ENCODE assay signal across 24 cellular contexts in the genomic region with DNA sequence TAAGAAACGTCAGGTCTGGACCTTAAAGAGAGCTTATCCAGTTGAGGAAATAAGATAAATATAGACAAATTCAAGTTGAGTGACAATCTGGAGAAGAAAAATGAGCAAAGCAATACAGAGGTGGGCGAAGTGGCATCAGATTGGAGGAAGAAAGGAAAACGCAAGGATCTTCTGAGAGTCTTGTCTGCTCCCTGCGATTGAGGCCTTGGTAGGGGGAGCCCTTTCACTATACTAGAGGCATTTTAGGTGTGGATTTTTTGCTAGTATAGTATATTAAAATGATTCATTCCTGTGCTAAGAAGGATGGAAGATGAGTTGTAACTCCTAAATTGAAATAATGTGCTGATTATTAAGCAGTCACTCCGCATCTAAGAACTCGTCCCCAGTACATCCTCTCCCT. TPM values are rescaled to one million over a fixed set of nuclear protein-coding genes. Genes with fewer than 3 reads are reported as not detected.
DNase-seq lines count a peak whose midpoint lies in the region; ATAC-seq and TF ChIP-seq lines count a peak whose summit lies in the region.
"Had no signal": no experiment of that assay in that cellular context is flagged by ENCODE, and none has a peak within 500 bp of the region (broad histone marks: within the 10 kb centered on the region; RNA-seq: fewer than 3 reads in every experiment).

No MANE protein-coding gene starts in this region.

- intact Hi-C loops in activated CD4-positive, alpha-beta T cell treated with anti-CD3 and anti-CD28 coated beads, Interleukin-2, amount 10 ng/mL, durations not matched to agents 24 days and 14 days (cut with micrococcal nuclease), result no loop called here
- intact Hi-C loops in CD4-positive, alpha-beta T cell (cut with DNase I, micrococcal nuclease), result loop anchor here (5.0 to 10.0 kb wide), 2 partner anchors 145 to 263 kb away; no protein-coding TSS in a partner anchor
- intact Hi-C loops in activated CD8-positive, alpha-beta T cell treated with anti-CD3 and anti-CD28 coated beads for 36 hours (cut with micrococcal nuclease), result no loop called here

- H3K4me3 ChIP-seq in endodermal cell (ENCODE audit: low read length), result no peak overlapping the region
- H3K4me3 ChIP-seq: A549, BLaER1, spleen, tibial artery had no signal

- peak overlapping the region; percentile 52 for H3K4me3 Mint-ChIP-seq in activated CD4-positive, alpha-beta T cell treated with anti-CD3 and anti-CD28 coated beads, Interleukin-2, amount 10 ng/mL, durations not matched to agents 24 days and 14 days
- H3K4me3 Mint-ChIP-seq in CD4-positive, alpha-beta T cell, result peak overlapping the region; percentile 56
- no peak overlapping the region for H3K4me3 Mint-ChIP-seq in activated CD8-positive, alpha-beta T cell treated with anti-CD3 and anti-CD28 coated beads for 36 hours
- H3K4me3 Mint-ChIP-seq in endodermal cell, result no peak overlapping the region
- H3K4me3 Mint-ChIP-seq: immature natural killer cell, naive B cell had no signal

- POLR2A ChIA-PET in CD4-positive, alpha-beta T cell (lab: Charles Lee), result interaction anchor here (5.4 kb wide), 1 partner anchor 9 kb away, joined by 78 read pairs; the partner anchor contains the start of gene NUP50
- POLR2A ChIA-PET in activated CD8-positive, alpha-beta T cell treated with anti-CD3 and anti-CD28 coated beads for 36 hours (lab: Charles Lee), result interaction anchor here (1.3 to 2.2 kb wide), 3 partner anchors 8 to 13 kb away, joined by 3 to 6 read pairs (median 4); partner anchors contain the start of gene NUP50

- H3K27me3 ChIP-seq in CD4-positive, alpha-beta T cell (ENCODE audit: control insufficient read depth, insufficient read depth, low read length), result no peaks in the 10 kb centered on the region
- H3K27me3 ChIP-seq in endodermal cell (ENCODE audit: control insufficient read depth, insufficient read depth, low read length, poor library complexity, severe bottlenecking), result no peaks in the 10 kb centered on the region
- H3K27me3 ChIP-seq: BLaER1, foreskin keratinocyte, spleen, tibial artery had no signal

- 97 to 100% methylated on average over 4 to 6 of the region's 6 CpGs for WGBS in endodermal cell (ENCODE audit: insufficient coverage in 1 of 2, insufficient read length in 1 of 2), 2 experiments

- DNase-seq in activated CD4-positive, alpha-beta T cell treated with anti-CD3 and anti-CD28 coated beads, Interleukin-2, amount 10 ng/mL, durations not matched to agents 24 days and 14 days, result no peak
- no peak for DNase-seq in activated CD4-positive, alpha-beta T cell treated with anti-CD3 and anti-CD28 coated beads for 48 hours
- no peak for DNase-seq in CD4-positive, alpha-beta T cell
- DNase-seq in activated CD8-positive, alpha-beta T cell treated with anti-CD3 and anti-CD28 coated beads for 36 hours, result no peak
- no peak for DNase-seq in endodermal cell
- DNase-seq in effector CD8-positive, alpha-beta T cell (lab: John Stamatoyannopoulos, UW), result no peak
- no peak for DNase-seq in NCI-H82 treated with DMSO at 0.1 percent for 48 hours (lab: John Stamatoyannopoulos, UW; ENCODE audit: unreplicated experiment)
- DNase-seq: anterior cingulate cortex; cerebellar nuclear complex; foreskin keratinocyte; immature natural killer cell; naive B cell; NCI-H1105 treated with DMSO at 0.1 percent for 48 hours; NCI-H2029 treated with DMSO at 0.1 percent for 48 hours; NCI-H345; OCI-M1; spleen; stimulated activated CD4-positive, alpha-beta T cell treated with anti-CD3 and anti-CD28 coated beads, Interleukin-4, amount 100 ng/mL, for 1 hour; stimulated activated naive CD4-positive, alpha-beta T cell; tibial artery had no signal

- no peaks in the 10 kb centered on the region for H3K9me3 Mint-ChIP-seq in activated CD4-positive, alpha-beta T cell treated with anti-CD3 and anti-CD28 coated beads, Interleukin-2, amount 10 ng/mL, durations not matched to agents 24 days and 14 days
- H3K9me3 Mint-ChIP-seq in CD4-positive, alpha-beta T cell, result no peaks in the 10 kb centered on the region
- H3K9me3 Mint-ChIP-seq in activated CD8-positive, alpha-beta T cell treated with anti-CD3 and anti-CD28 coated beads for 36 hours, result no peaks in the 10 kb centered on the region
- no peaks in the 10 kb centered on the region for H3K9me3 Mint-ChIP-seq in endodermal cell
- H3K9me3 Mint-ChIP-seq: immature natural killer cell, naive B cell had no signal

- peaks cover 99% of the 10 kb centered on the region for H3K36me3 ChIP-seq in endodermal cell (ENCODE audit: control insufficient read depth, insufficient read depth, low read length)

- CTCF ChIA-PET in CD4-positive, alpha-beta T cell (lab: Charles Lee), result interaction anchor here (2.3 kb wide), 1 partner anchor 8 kb away, joined by 8 read pairs; the partner anchor contains the start of gene NUP50
- CTCF ChIA-PET in activated CD8-positive, alpha-beta T cell treated with anti-CD3 and anti-CD28 coated beads for 36 hours (lab: Charles Lee), result interaction anchor here (1.0 to 1.6 kb wide), 2 partner anchors 12 to 71 kb away, joined by 3 read pairs; no protein-coding TSS in a partner anchor

- H3K36me3 Mint-ChIP-seq in activated CD4-positive, alpha-beta T cell treated with anti-CD3 and anti-CD28 coated beads, Interleukin-2, amount 10 ng/mL, durations not matched to agents 24 days and 14 days (ENCODE audit: low read depth), result peaks cover 86% of the 10 kb centered on the region
- H3K36me3 Mint-ChIP-seq in CD4-positive, alpha-beta T cell (ENCODE audit: low read depth), result peaks cover 90% of the 10 kb centered on the region
- H3K36me3 Mint-ChIP-seq in activated CD8-positive, alpha-beta T cell treated with anti-CD3 and anti-CD28 coated beads for 36 hours (ENCODE audit: low read depth), result peaks cover 84% of the 10 kb centered on the region
- peaks cover 77% of the 10 kb centered on the region for H3K36me3 Mint-ChIP-seq in endodermal cell (ENCODE audit: low read depth)

- H3K9ac ChIP-seq in endodermal cell (ENCODE audit: extremely low read depth, low read length, poor library complexity, severe bottlenecking), result no peak overlapping the region
- H3K9ac ChIP-seq: BLaER1 had no signal

- H3K27me3 Mint-ChIP-seq in activated CD4-positive, alpha-beta T cell treated with anti-CD3 and anti-CD28 coated beads, Interleukin-2, amount 10 ng/mL, durations not matched to agents 24 days and 14 days, result no peaks in the 10 kb centered on the region
- H3K27me3 Mint-ChIP-seq in CD4-positive, alpha-beta T cell, result no peaks in the 10 kb centered on the region
- no peaks in the 10 kb centered on the region for H3K27me3 Mint-ChIP-seq in activated CD8-positive, alpha-beta T cell treated with anti-CD3 and anti-CD28 coated beads for 36 hours
- H3K27me3 Mint-ChIP-seq in endodermal cell (ENCODE audit: insufficient read depth), result no peaks in the 10 kb centered on the region
- H3K27me3 Mint-ChIP-seq: naive B cell had no signal

- peaks cover 71% of the 10 kb centered on the region for H3K4me1 Mint-ChIP-seq in activated CD4-positive, alpha-beta T cell treated with anti-CD3 and anti-CD28 coated beads, Interleukin-2, amount 10 ng/mL, durations not matched to agents 24 days and 14 days
- peaks cover 86% of the 10 kb centered on the region for H3K4me1 Mint-ChIP-seq in CD4-positive, alpha-beta T cell (ENCODE audit: low read depth)
- H3K4me1 Mint-ChIP-seq in activated CD8-positive, alpha-beta T cell treated with anti-CD3 and anti-CD28 coated beads for 36 hours (ENCODE audit: low read depth), result peaks cover 81% of the 10 kb centered on the region
- H3K4me1 Mint-ChIP-seq in endodermal cell, result no peaks in the 10 kb centered on the region

- peaks cover 5% of the 10 kb centered on the region for H3K4me1 ChIP-seq in endodermal cell (ENCODE audit: control insufficient read depth, insufficient read depth, low read length)
- H3K4me1 ChIP-seq: A549, BLaER1 had no signal

- peak overlapping the region; percentile 42 for H3K27ac ChIP-seq in CD4-positive, alpha-beta T cell (ENCODE audit: low read depth, low read length)
- no peak overlapping the region for H3K27ac ChIP-seq in endodermal cell (ENCODE audit: low read depth, low read length)
- H3K27ac ChIP-seq: A549, BLaER1, foreskin keratinocyte, tibial artery had no signal

- ATAC-seq in CD4-positive, alpha-beta T cell (ENCODE audit: poor library complexity), result no peak
- no peak for ATAC-seq in activated CD8-positive, alpha-beta T cell treated with anti-CD3 and anti-CD28 coated beads for 36 hours
- ATAC-seq in GM21528 (IDR thresholded peaks at IDR 0.05; ENCODE audit: low FRiP score, unreplicated experiment), result no peak
- ATAC-seq: A549, foreskin keratinocyte, left lobe of liver had no signal

- no peaks in the 10 kb centered on the region for H3K9me3 ChIP-seq in CD4-positive, alpha-beta T cell (ENCODE audit: control insufficient read depth, low read length)
- no peaks in the 10 kb centered on the region for H3K9me3 ChIP-seq in endodermal cell (ENCODE audit: control insufficient read depth, low read length)
- H3K9me3 ChIP-seq: A549, BLaER1, spleen, tibial artery had no signal

- peak overlapping the region; percentile 17 for H3K27ac Mint-ChIP-seq in activated CD4-positive, alpha-beta T cell treated with anti-CD3 and anti-CD28 coated beads, Interleukin-2, amount 10 ng/mL, durations not matched to agents 24 days and 14 days
- peak overlapping the region; percentile 87 for H3K27ac Mint-ChIP-seq in CD4-positive, alpha-beta T cell
- peak overlapping the region; percentile 77 for H3K27ac Mint-ChIP-seq in activated CD8-positive, alpha-beta T cell treated with anti-CD3 and anti-CD28 coated beads for 36 hours
- H3K27ac Mint-ChIP-seq in endodermal cell, result no peak overlapping the region

- no peak for TF ChIP-seq CTCF in CD4-positive, alpha-beta T cell (IDR thresholded peaks at IDR 0.05)
- no peak for TF ChIP-seq CTCF in activated CD8-positive, alpha-beta T cell treated with anti-CD3 and anti-CD28 coated beads for 36 hours (IDR thresholded peaks at IDR 0.05)
- peak; percentile 21 for TF ChIP-seq CTCF in endodermal cell (conservative IDR thresholded peaks at IDR 0.05)

RNA-seq across cellular contexts. Expression of gene NUP50, which starts 8.1 kb away (rescaled TPM):
- 167 and 168 TPM in 2 replicates for total RNA-seq in activated CD4-positive, alpha-beta T cell treated with anti-CD3 and anti-CD28 coated beads, Interleukin-2, amount 10 ng/mL, durations not matched to agents 24 days and 14 days
- 100 to 1,000 TPM; 141 TPM for total RNA-seq in CD4-positive, alpha-beta T cell
- total RNA-seq in activated CD8-positive, alpha-beta T cell treated with anti-CD3 and anti-CD28 coated beads for 36 hours, result 100 to 1,000 TPM; 123 to 133 TPM
- total RNA-seq in endodermal cell, result 100 to 1,000 TPM; 101 to 115 TPM
- 55.1 TPM for polyA plus RNA-seq in endodermal cell (2013, experiment 1 of 2)
- 52.5 TPM for polyA plus RNA-seq in endodermal cell (2013, experiment 2 of 2)

Comparison
In these comparisons a context has a peak if more than half of its experiments do, and no peak if none do; other contexts are left out.
1. H3K4me3 Mint-ChIP-seq: peak in activated CD4-positive, alpha-beta T cell treated with anti-CD3 and anti-CD28 coated beads, Interleukin-2, amount 10 ng/mL, durations not matched to agents 24 days and 14 days (single experiment) and CD4-positive, alpha-beta T cell (single experiment); none in activated CD8-positive, alpha-beta T cell treated with anti-CD3 and anti-CD28 coated beads for 36 hours (single experiment) and endodermal cell (single experiment).
2. intact Hi-C loops: an anchor here in CD4-positive, alpha-beta T cell (5.0 to 10.0 kb wide); none called in activated CD4-positive, alpha-beta T cell treated with anti-CD3 and anti-CD28 coated beads, Interleukin-2, amount 10 ng/mL, durations not matched to agents 24 days and 14 days and activated CD8-positive, alpha-beta T cell treated with anti-CD3 and anti-CD28 coated beads for 36 hours.